In genomic region chr2:56008661-56009411, GRCh38 we compare ENCODE assay signal across 9 cellular contexts.
DNase-seq lines count a peak whose midpoint lies in the region; ATAC-seq and TF ChIP-seq lines count a peak whose summit lies in the region.
"Had no signal": no experiment of that assay in that cellular context is flagged by ENCODE, and none has a peak within 500 bp of the region (broad histone marks: within the 10 kb centered on the region; RNA-seq: fewer than 3 reads in every experiment).

No MANE protein-coding gene starts in this region.

- no peak overlapping the region for H3K4me3 Mint-ChIP-seq in activated CD4-positive, alpha-beta T cell treated with anti-CD3 and anti-CD28 coated beads, Interleukin-2, amount 10 ng/mL, durations not matched to agents 7 days and 5 days
- H3K4me3 Mint-ChIP-seq in natural killer cell, result no peak overlapping the region
- H3K4me3 Mint-ChIP-seq: memory B cell had no signal

- intact Hi-C loops in natural killer cell (cut with micrococcal nuclease), result no loop called here

- H3K27me3 Mint-ChIP-seq in activated CD4-positive, alpha-beta T cell treated with anti-CD3 and anti-CD28 coated beads, Interleukin-2, amount 10 ng/mL, durations not matched to agents 7 days and 5 days, result no peaks in the 10 kb centered on the region
- no peaks in the 10 kb centered on the region for H3K27me3 Mint-ChIP-seq in natural killer cell (ENCODE audit: low read depth in 2 of 2)

- H3K27ac Mint-ChIP-seq in activated CD4-positive, alpha-beta T cell treated with anti-CD3 and anti-CD28 coated beads, Interleukin-2, amount 10 ng/mL, durations not matched to agents 7 days and 5 days, result no peak overlapping the region
- H3K27ac Mint-ChIP-seq in natural killer cell, result no peak overlapping the region
- H3K27ac Mint-ChIP-seq: memory B cell had no signal

- ATAC-seq in omental fat pad (ENCODE audit: low FRiP score) (peak; percentile 32), HG02840 (IDR thresholded peaks at IDR 0.05; ENCODE audit: low FRiP score, unreplicated experiment) (no peak), GM18867 (IDR thresholded peaks at IDR 0.05; ENCODE audit: unreplicated experiment) (no peak), natural killer cell (no peak)

- TF ChIP-seq CTCF in omental fat pad (IDR thresholded peaks at IDR 0.05), result no peak
- TF ChIP-seq CTCF in natural killer cell (IDR thresholded peaks at IDR 0.05), result no peak

- no peaks in the 10 kb centered on the region for H3K4me1 Mint-ChIP-seq in activated CD4-positive, alpha-beta T cell treated with anti-CD3 and anti-CD28 coated beads, Interleukin-2, amount 10 ng/mL, durations not matched to agents 7 days and 5 days
- H3K4me1 Mint-ChIP-seq in natural killer cell, result no peaks in the 10 kb centered on the region
- H3K4me1 Mint-ChIP-seq: memory B cell had no signal

- DNase-seq in H4 (ENCODE audit: low spot score) (peak; percentile 48), NCI-H82 treated with DMSO at 0.1 percent for 48 hours (lab: John Stamatoyannopoulos, UW; ENCODE audit: unreplicated experiment) (peak; percentile 87), fibroblast of the conjunctiva (ENCODE audit: low read depth) (peak; percentile 65), omental fat pad (ENCODE audit: low spot score) (no peak), natural killer cell (no peak)
- no peak for DNase-seq in activated CD4-positive, alpha-beta T cell treated with anti-CD3 and anti-CD28 coated beads, Interleukin-2, amount 10 ng/mL, durations not matched to agents 7 days and 5 days

- CTCF ChIA-PET in activated CD4-positive, alpha-beta T cell treated with anti-CD3 and anti-CD28 coated beads, Interleukin-2, amount 10 ng/mL, durations not matched to agents 7 days and 5 days (lab: Charles Lee), result no interaction called here

- H3K36me3 Mint-ChIP-seq in activated CD4-positive, alpha-beta T cell treated with anti-CD3 and anti-CD28 coated beads, Interleukin-2, amount 10 ng/mL, durations not matched to agents 7 days and 5 days (ENCODE audit: low read depth), result no peaks in the 10 kb centered on the region
- H3K36me3 Mint-ChIP-seq in natural killer cell, result no peaks in the 10 kb centered on the region
- H3K36me3 Mint-ChIP-seq: memory B cell had no signal

- H3K9me3 Mint-ChIP-seq in activated CD4-positive, alpha-beta T cell treated with anti-CD3 and anti-CD28 coated beads, Interleukin-2, amount 10 ng/mL, durations not matched to agents 7 days and 5 days, result no peaks in the 10 kb centered on the region
- no peaks in the 10 kb centered on the region for H3K9me3 Mint-ChIP-seq in natural killer cell
- H3K9me3 Mint-ChIP-seq: memory B cell had no signal

- POLR2A ChIA-PET in activated CD4-positive, alpha-beta T cell treated with anti-CD3 and anti-CD28 coated beads, Interleukin-2, amount 10 ng/mL, durations not matched to agents 7 days and 5 days (lab: Charles Lee), result no interaction called here

Comparison
In these comparisons a context has a peak if more than half of its experiments do, and no peak if none do; other contexts are left out.
1. DNase-seq: peak in H4 (single experiment), NCI-H82 treated with DMSO at 0.1 percent for 48 hours (single experiment) and fibroblast of the conjunctiva (single experiment); none in omental fat pad (single experiment), activated CD4-positive, alpha-beta T cell treated with anti-CD3 and anti-CD28 coated beads, Interleukin-2, amount 10 ng/mL, durations not matched to agents 7 days and 5 days (single experiment) and natural killer cell (single experiment).